Comparison of ENCODE assay signal across 11 cellular contexts in genomic region chr1:77280962-77281361, GRCh38. TPM values are rescaled to one million over a fixed set of nuclear protein-coding genes. Genes with fewer than 3 reads are reported as not detected.
DNase-seq lines count a peak whose midpoint lies in the region; ATAC-seq, FAIRE-seq and TF ChIP-seq lines count a peak whose summit lies in the region.
"Had no signal": no experiment of that assay in that cellular context is flagged by ENCODE, and none has a peak within 500 bp of the region (broad histone marks: within the 10 kb centered on the region; RNA-seq: fewer than 3 reads in every experiment).

No MANE protein-coding gene starts in this region.

- no peak for TF ChIP-seq POLR2A in A549 (IDR thresholded peaks at IDR 0.05; ENCODE audit: low read length)

- DNase-seq in A549 (ENCODE audit: low read depth in 1 of 2, low spot score in 1 of 2) (no peak), brain microvascular endothelial cell (no peak), NCI-H1694 treated with DMSO at 0.1 percent for 48 hours (lab: John Stamatoyannopoulos, UW) (no peak), NCI-H2029 (lab: John Stamatoyannopoulos, UW) (no peak)
- DNase-seq in activated CD8-positive, alpha-beta T cell treated with anti-CD3 and anti-CD28 coated beads for 36 hours, result no peak
- DNase-seq in activated CD8-positive, alpha-beta memory T cell treated with anti-CD3 and anti-CD28 coated beads, Interleukin-2, amount 10 ng/mL, durations not matched to agents 7 days and 5 days, result no peak

- WGBS in A549 (ENCODE audit: missing lambda C conversion rate), result 86% methylated on average over 4 of the region's 4 CpGs

- in situ Hi-C loops in brain microvascular endothelial cell (cut with HindIII; ENCODE audit: low pct_ligation_motif_present, low sequenced_read_pairs), result no loop called here

- no peaks in the 10 kb centered on the region for H3K9me2 ChIP-seq in DOHH2 (replicated peaks; ENCODE audit: control insufficient read depth, low read length)

- peaks cover 22% of the 10 kb centered on the region for H3K4me1 Mint-ChIP-seq in activated CD8-positive, alpha-beta T cell treated with anti-CD3 and anti-CD28 coated beads for 36 hours (ENCODE audit: low read depth)
- peaks cover 8% of the 10 kb centered on the region for H3K4me1 Mint-ChIP-seq in activated CD8-positive, alpha-beta memory T cell treated with anti-CD3 and anti-CD28 coated beads, Interleukin-2, amount 10 ng/mL, durations not matched to agents 7 days and 5 days

- intact Hi-C loops in activated CD8-positive, alpha-beta T cell treated with anti-CD3 and anti-CD28 coated beads for 36 hours (cut with micrococcal nuclease), result no loop called here

- H3K27me3 ChIP-seq in DOHH2 (ENCODE audit: control insufficient read depth, low read length) (peaks cover 28% of the 10 kb centered on the region), iPS-20b (ENCODE audit: insufficient read depth, low read length) (peaks cover 67% of the 10 kb centered on the region), brain microvascular endothelial cell (replicated peaks) (no peaks in the 10 kb centered on the region)

- no peak for FAIRE-seq in A549 (lab: Jason Lieb, UNC)

- H3K9ac ChIP-seq in iPS-20b (ENCODE audit: low read depth, low read length), result no peak overlapping the region

- H3F3A ChIP-seq in DOHH2 (ENCODE audit: control insufficient read depth, insufficient read depth), result 0 out of 2 replicates have a peak, but pooled peaks cover 5% of the 10 kb centered on the region

- no peak for ATAC-seq in A549
- ATAC-seq in activated CD8-positive, alpha-beta T cell treated with anti-CD3 and anti-CD28 coated beads for 36 hours, result no peak
- ATAC-seq in activated CD8-positive, alpha-beta memory T cell treated with anti-CD3 and anti-CD28 coated beads, Interleukin-2, amount 10 ng/mL, durations not matched to agents 7 days and 5 days, result no peak

- H3K27me3 Mint-ChIP-seq in activated CD8-positive, alpha-beta T cell treated with anti-CD3 and anti-CD28 coated beads for 36 hours, result peaks cover 2% of the 10 kb centered on the region
- peaks cover 53% of the 10 kb centered on the region for H3K27me3 Mint-ChIP-seq in activated CD8-positive, alpha-beta memory T cell treated with anti-CD3 and anti-CD28 coated beads, Interleukin-2, amount 10 ng/mL, durations not matched to agents 7 days and 5 days

- no peak overlapping the region for H3K27ac Mint-ChIP-seq in activated CD8-positive, alpha-beta T cell treated with anti-CD3 and anti-CD28 coated beads for 36 hours
- H3K27ac Mint-ChIP-seq in activated CD8-positive, alpha-beta memory T cell treated with anti-CD3 and anti-CD28 coated beads, Interleukin-2, amount 10 ng/mL, durations not matched to agents 7 days and 5 days, result no peak overlapping the region

- no peak overlapping the region for H3K27ac ChIP-seq in A549
- H3K27ac ChIP-seq in DOHH2 (ENCODE audit: low read depth, low read length), result no peak overlapping the region
- no peak overlapping the region for H3K27ac ChIP-seq in iPS-20b (ENCODE audit: low read length)
- H3K27ac ChIP-seq in brain microvascular endothelial cell, result no peak overlapping the region
- H3K27ac ChIP-seq: epithelial cell of prostate, psoas muscle had no signal

- H3K4me2 ChIP-seq in A549, result peak overlapping the region; percentile 88; the same call in 2 of the 3 replicates
- peak overlapping the region; percentile 48 for H3K4me2 ChIP-seq in DOHH2 (ENCODE audit: low read length)

- H3K4me3 ChIP-seq in A549, result no peak overlapping the region; the same call in 2 of the 3 replicates
- H3K4me3 ChIP-seq in DOHH2 (ENCODE audit: low read length), result peak overlapping the region; percentile 46
- H3K4me3 ChIP-seq in iPS-20b (ENCODE audit: low read length), result peak overlapping the region; percentile 74; the same call in 1 of the 2 replicates
- no peak overlapping the region for H3K4me3 ChIP-seq in brain microvascular endothelial cell (ENCODE audit: low read depth, low read length)
- H3K4me3 ChIP-seq: lung had no signal

- no peak for TF ChIP-seq RAD21 in A549 (conservative IDR thresholded peaks at IDR 0.05 in 1 of 2, IDR thresholded peaks at IDR 0.05 in 1 of 2)

- H3K36me3 ChIP-seq in DOHH2 (ENCODE audit: control insufficient read depth, low read length) (no peaks in the 10 kb centered on the region), iPS-20b (ENCODE audit: insufficient read depth, low read depth, low read length) (no peaks in the 10 kb centered on the region), brain microvascular endothelial cell (replicated peaks) (no peaks in the 10 kb centered on the region)

- H3K36me3 Mint-ChIP-seq in activated CD8-positive, alpha-beta T cell treated with anti-CD3 and anti-CD28 coated beads for 36 hours (ENCODE audit: low read depth), result no peaks in the 10 kb centered on the region
- no peaks in the 10 kb centered on the region for H3K36me3 Mint-ChIP-seq in activated CD8-positive, alpha-beta memory T cell treated with anti-CD3 and anti-CD28 coated beads, Interleukin-2, amount 10 ng/mL, durations not matched to agents 7 days and 5 days

- CTCF ChIA-PET in A549 (lab: Yijun Ruan, JAX), result interaction anchor here (1.6 kb wide), 1 partner anchor 402 kb away, joined by 4 read pairs; no protein-coding TSS in a partner anchor
- CTCF ChIA-PET in activated CD8-positive, alpha-beta T cell treated with anti-CD3 and anti-CD28 coated beads for 36 hours (lab: Charles Lee), result interaction anchor here (1.0 to 1.8 kb wide), 3 partner anchors 13 to 253 kb away, joined by 3 to 5 read pairs (median 4); no protein-coding TSS in a partner anchor
- CTCF ChIA-PET in activated CD8-positive, alpha-beta memory T cell treated with anti-CD3 and anti-CD28 coated beads, Interleukin-2, amount 10 ng/mL, durations not matched to agents 7 days and 5 days (lab: Charles Lee), result no interaction called here

- TF ChIP-seq EP300 in A549 (IDR thresholded peaks at IDR 0.05), result no peak

- H3K9me3 ChIP-seq in A549, result no peaks in the 10 kb centered on the region
- H3K9me3 ChIP-seq in DOHH2 (ENCODE audit: control insufficient read depth, insufficient read depth, low read length), result no peaks in the 10 kb centered on the region
- no peaks in the 10 kb centered on the region for H3K9me3 ChIP-seq in iPS-20b (ENCODE audit: insufficient read depth, low read depth, low read length)
- H3K9me3 ChIP-seq: psoas muscle had no signal

- no peaks in the 10 kb centered on the region for H3K79me2 ChIP-seq in DOHH2 (ENCODE audit: control insufficient read depth, low read length)

- peak overlapping the region; percentile 62 for H3K4me3 Mint-ChIP-seq in activated CD8-positive, alpha-beta T cell treated with anti-CD3 and anti-CD28 coated beads for 36 hours
- no peak overlapping the region for H3K4me3 Mint-ChIP-seq in activated CD8-positive, alpha-beta memory T cell treated with anti-CD3 and anti-CD28 coated beads, Interleukin-2, amount 10 ng/mL, durations not matched to agents 7 days and 5 days

- TF ChIP-seq CTCF in A549 (IDR thresholded peaks at IDR 0.05), result no peak
- no peak for TF ChIP-seq CTCF in DOHH2 (IDR thresholded peaks at IDR 0.05; ENCODE audit: low read depth, low read length, poor library complexity, severe bottlenecking)
- TF ChIP-seq CTCF in activated CD8-positive, alpha-beta T cell treated with anti-CD3 and anti-CD28 coated beads for 36 hours (IDR thresholded peaks at IDR 0.05), result no peak
- no peak for TF ChIP-seq CTCF in brain microvascular endothelial cell (IDR thresholded peaks at IDR 0.05; ENCODE audit: low read depth, low read length, missing control alignments)

- POLR2A ChIA-PET in A549 (lab: Yijun Ruan, JAX), result no interaction called here
- POLR2A ChIA-PET in activated CD8-positive, alpha-beta T cell treated with anti-CD3 and anti-CD28 coated beads for 36 hours (lab: Charles Lee), result interaction anchor here (1.0 kb wide), 1 partner anchor 9 kb away, joined by 3 read pairs; no protein-coding TSS in a partner anchor

- H3K4me1 ChIP-seq in A549 (no peaks in the 10 kb centered on the region), DOHH2 (ENCODE audit: control insufficient read depth, low read length) (peaks cover 23% of the 10 kb centered on the region), iPS-20b (ENCODE audit: insufficient read depth, low read length) (peaks cover 9% of the 10 kb centered on the region; the same call in 1 of the 2 replicates)
- H3K4me1 ChIP-seq: psoas muscle had no signal

- no peaks in the 10 kb centered on the region for H3K9me3 Mint-ChIP-seq in activated CD8-positive, alpha-beta T cell treated with anti-CD3 and anti-CD28 coated beads for 36 hours
- no peaks in the 10 kb centered on the region for H3K9me3 Mint-ChIP-seq in activated CD8-positive, alpha-beta memory T cell treated with anti-CD3 and anti-CD28 coated beads, Interleukin-2, amount 10 ng/mL, durations not matched to agents 7 days and 5 days (ENCODE audit: low read depth)

- H4K20me1 ChIP-seq in DOHH2 (ENCODE audit: control insufficient read depth, insufficient read depth, low read depth, low read length), result no peaks in the 10 kb centered on the region

TF ChIP-seq in A549, 52 proteins besides CTCF, POLR2A, EP300 and RAD21:
- TF ChIP-seq RFX5 (IDR thresholded peaks at IDR 0.05) (no peak), CBX8 (IDR thresholded peaks at IDR 0.05) (no peak)

RNA-seq across cellular contexts. Expression of gene AK5, which starts 0.9 kb away (rescaled TPM):
- polyA plus RNA-seq in A549 (2011; rRNA removed) (4.4 and 4.9 TPM in 2 replicates), A549 (2017; fragmentation: RNase III; extraction: RNeasy Plus Mini Kit Qiagen cat#74134 plus additional on column Dnase treatment) (5.1 to 8.9 TPM (median 6.1 TPM) in 3 replicates)
- 1.0 and 1.1 TPM in 2 replicates for polyA plus RNA-seq in A549 (2012; cell fraction: cytosol; rRNA removed)
- 0.55 and 0.99 TPM in 2 replicates for polyA plus RNA-seq in A549 (2012; cell fraction: nucleus; rRNA removed)
- polyA minus RNA-seq in A549 (2011; rRNA and poly(A)+ RNA removed), result 1.7 and 2.2 TPM in 2 replicates
- total RNA-seq in activated CD8-positive, alpha-beta T cell treated with anti-CD3 and anti-CD28 coated beads for 36 hours, result 1 to 10 TPM; 4.6 to 5.6 TPM
- not detected for total RNA-seq in activated CD8-positive, alpha-beta memory T cell treated with anti-CD3 and anti-CD28 coated beads, Interleukin-2, amount 10 ng/mL, durations not matched to agents 7 days and 5 days

Comparison
In these comparisons a context has a peak if more than half of its experiments do, and no peak if none do; other contexts are left out.
1. H3K4me3 ChIP-seq: peak in DOHH2 (single experiment) and iPS-20b (single experiment); none in A549 (single experiment) and brain microvascular endothelial cell (single experiment).